Comparison of ENCODE assay signal across 1 cellular context in the genomic region with DNA sequence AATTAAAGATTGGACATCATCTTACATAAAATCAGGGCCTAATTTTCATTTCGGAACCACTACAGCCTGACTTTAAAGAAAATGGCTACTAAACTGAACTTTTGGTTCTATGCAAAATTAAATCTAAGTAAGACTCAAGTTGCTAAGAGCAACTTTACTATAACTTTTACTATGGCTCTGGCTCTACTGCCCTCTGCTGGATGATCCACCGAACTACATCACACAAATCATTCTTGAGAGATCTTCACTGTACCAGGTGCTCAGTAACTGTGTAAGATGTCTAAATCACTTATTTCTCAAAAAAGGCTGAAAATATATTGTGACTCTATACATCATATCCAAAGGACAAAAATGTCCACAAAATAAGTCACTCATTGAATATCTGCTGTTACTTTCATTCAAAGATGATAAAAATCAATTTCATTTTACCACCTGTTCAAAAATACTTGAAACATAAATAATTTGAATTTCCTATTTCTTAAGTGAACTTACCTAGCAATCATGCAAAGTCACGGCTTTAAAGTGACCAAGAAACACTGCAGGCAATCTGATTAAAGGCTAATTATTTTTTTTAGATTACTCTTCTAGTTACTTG.
TF ChIP-seq lines count a peak whose summit lies in the region.

No MANE protein-coding gene starts in this region.

TF ChIP-seq in GM23338, 12 proteins besides CTCF, POLR2A, EP300 and RAD21 (continued from another document):
- TF ChIP-seq, protein P1, sequence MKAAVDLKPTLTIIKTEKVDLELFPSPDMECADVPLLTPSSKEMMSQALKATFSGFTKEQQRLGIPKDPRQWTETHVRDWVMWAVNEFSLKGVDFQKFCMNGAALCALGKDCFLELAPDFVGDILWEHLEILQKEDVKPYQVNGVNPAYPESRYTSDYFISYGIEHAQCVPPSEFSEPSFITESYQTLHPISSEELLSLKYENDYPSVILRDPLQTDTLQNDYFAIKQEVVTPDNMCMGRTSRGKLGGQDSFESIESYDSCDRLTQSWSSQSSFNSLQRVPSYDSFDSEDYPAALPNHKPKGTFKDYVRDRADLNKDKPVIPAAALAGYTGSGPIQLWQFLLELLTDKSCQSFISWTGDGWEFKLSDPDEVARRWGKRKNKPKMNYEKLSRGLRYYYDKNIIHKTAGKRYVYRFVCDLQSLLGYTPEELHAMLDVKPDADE (IDR thresholded peaks at IDR 0.05) = no peak
- TF ChIP-seq JUNB (IDR thresholded peaks at IDR 0.05; ENCODE audit: unreplicated experiment) = no peak
TF ChIP-seq in GM23338: peak in this region for 0.
